1 cellular context compared by ENCODE assay signal in genomic region chr13:77860621-77861020, GRCh38.
TF ChIP-seq lines count a peak whose summit lies in the region.

No MANE protein-coding gene starts in this region.

TF ChIP-seq in GM23338, 12 proteins besides CTCF, POLR2A, EP300 and RAD21 (continued from another document):
- TF ChIP-seq ZNF462 (CRISPR knock-in tag; IDR thresholded peaks at IDR 0.05) (no peak), JUNB (IDR thresholded peaks at IDR 0.05; ENCODE audit: unreplicated experiment) (no peak)
